Comparison of ENCODE assay signal across 25 cellular contexts in the genomic region with DNA sequence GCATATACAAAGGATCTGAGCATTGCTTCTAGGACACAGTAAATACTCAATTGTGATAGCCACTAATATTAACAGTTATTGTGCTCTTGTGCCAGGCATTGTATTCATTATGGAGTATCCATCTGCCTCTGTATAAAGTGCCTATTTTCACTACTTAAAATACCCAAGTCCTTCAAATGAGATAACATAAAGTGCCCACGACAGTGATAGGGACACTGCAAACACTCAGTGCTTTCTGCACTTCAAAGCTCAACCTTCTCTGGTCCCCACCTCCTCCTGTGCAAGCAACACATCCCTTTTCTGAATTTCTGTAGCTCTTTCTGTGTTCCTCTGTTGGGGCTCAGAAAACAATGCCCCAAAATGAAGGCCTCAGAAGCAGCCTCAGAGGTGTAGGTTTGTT. TPM values are rescaled to one million over a fixed set of nuclear protein-coding genes. Genes with fewer than 3 reads are reported as not detected.
"Had no signal": no experiment of that assay in that cellular context is flagged by ENCODE, and none has a peak within 500 bp of the region (broad histone marks: within the 10 kb centered on the region; RNA-seq: fewer than 3 reads in every experiment).

No MANE protein-coding gene starts in this region.

- H3K9me3 ChIP-seq: left lung, mucosa of descending colon, ovary, right atrium auricular region, right lobe of liver, tibial nerve, uterus had no signal

- H3K4me3 ChIP-seq: left lung, lung, mucosa of descending colon, ovary, right atrium auricular region, right lobe of liver, smooth muscle cell, tibial nerve, uterus had no signal

- H3K27me3 ChIP-seq: left lung, ovary, right atrium auricular region, right lobe of liver, tibial nerve, uterus had no signal

- H3K4me1 ChIP-seq: left lung, right atrium auricular region, right lobe of liver, tibial nerve, uterus had no signal

- H3K4me2 ChIP-seq: smooth muscle cell had no signal

- H3K36me3 ChIP-seq: left lung, ovary, right atrium auricular region, right lobe of liver, tibial nerve, uterus had no signal

- DNase-seq: hippocampal formation; kidney glomerular epithelial cell; left colon; left lung; mesendoderm; midbrain; mucosa of descending colon; naive thymus-derived CD4-positive, alpha-beta T cell; ovary; right lobe of liver; stimulated activated CD4-positive, alpha-beta T cell treated with anti-CD3 and anti-CD28 coated beads, Interleukin-1b, Interleukin-23, amount 100 ng/mL, for 48 hours; stimulated activated CD4-positive, alpha-beta T cell treated with anti-CD3 and anti-CD28 coated beads, Interleukin-2, amount 100 ng/mL, for 48 hours; stimulated activated CD4-positive, alpha-beta T cell treated with anti-CD3 and anti-CD28 coated beads, Interleukin-4, amount 100 ng/mL, for 4 hours; stimulated activated CD8-positive, alpha-beta memory T cell treated with anti-CD3 and anti-CD28 coated beads, Interleukin-4, amount 100 ng/mL, for 48 hours; stimulated activated naive CD4-positive, alpha-beta T cell treated with Interleukin-2 at 50 U/mL for 16 hours; stimulated activated naive CD8-positive, alpha-beta T cell treated with anti-CD3 and anti-CD28 coated beads, Interleukin-15, amount 100 ng/mL, for 72 hours; substantia nigra; uterus had no signal

- FAIRE-seq: keratinocyte had no signal

- H3K27ac ChIP-seq: left lung, ovary, right atrium auricular region, right lobe of liver, tibial nerve, uterus had no signal

- ATAC-seq: left colon; left lung; mucosa of descending colon; naive thymus-derived CD4-positive, alpha-beta T cell; natural killer cell treated with Interleukin-12 subunit alpha and Interleukin-12 subunit beta and Interleukin-15 and Interleukin-18, amount 100 ng/mL, for 72 hours; right lobe of liver; stimulated activated memory B cell treated with anti-CD40 and anti-IgM and Interleukin-4, amounts not matched to agents 10 μg/mL and 1 μg/mL and 100 μg/mL, for 72 hours; stimulated activated naive CD8-positive, alpha-beta T cell treated with anti-CD3 and anti-CD28 coated beads, Interleukin-15, amount 100 ng/mL, for 72 hours had no signal

RNA-seq across cellular contexts. Expression of a gene that starts 6.6 kb away (rescaled TPM):
- total RNA-seq: natural killer cell treated with Interleukin-12 subunit alpha and Interleukin-12 subunit beta and Interleukin-15 and Interleukin-18, amount 100 ng/mL, for 72 hours had no signal
